9 cellular contexts compared by ENCODE assay signal in genomic region chr5:145943674-145944121, GRCh38. TPM values are rescaled to one million over a fixed set of nuclear protein-coding genes. Genes with fewer than 3 reads are reported as not detected.
A peak's percentile ranks its signal among the peaks of the same experiment; 100 is the strongest.
DNase-seq lines count a peak whose midpoint lies in the region; ATAC-seq and TF ChIP-seq lines count a peak whose summit lies in the region.
"Had no signal": no experiment of that assay in that cellular context is flagged by ENCODE, and none has a peak within 500 bp of the region (broad histone marks: within the 10 kb centered on the region; RNA-seq: fewer than 3 reads in every experiment).

No MANE protein-coding gene starts in this region.

- H3K9ac ChIP-seq in Karpas-422 (ENCODE audit: low read length), result no peak overlapping the region

- BruUV-seq in PC-9 (replicated peaks; lab: Mats Ljungman, UMichigan), result no TSS peak

- H3K4me2 ChIP-seq in Karpas-422 (ENCODE audit: low read depth, low read length, poor library complexity, severe bottlenecking) (peak overlapping the region; percentile 3), PC-9 (peak overlapping the region; percentile 33)

- H3K36me3 ChIP-seq in Karpas-422 (ENCODE audit: insufficient read depth, low read length) (no peaks in the 10 kb centered on the region), PC-9 (ENCODE audit: low read depth) (0 out of 2 replicates have a peak, but pooled peaks cover 7% of the 10 kb centered on the region), sigmoid colon (no peaks in the 10 kb centered on the region)

- peaks cover 75% of the 10 kb centered on the region for H3F3A ChIP-seq in PC-9 (ENCODE audit: insufficient read depth, low read depth)

- H3K4me1 ChIP-seq in Karpas-422 (ENCODE audit: low read length) (peaks cover 16% of the 10 kb centered on the region), PC-9 (replicated peaks; ENCODE audit: insufficient read depth) (peaks cover 94% of the 10 kb centered on the region), sigmoid colon (no peaks in the 10 kb centered on the region)

- TF ChIP-seq POLR2A in sigmoid colon (IDR thresholded peaks at IDR 0.05), result no peak

- intact Hi-C loops in PC-9 (cut with micrococcal nuclease; ENCODE audit: unreplicated experiment), result no loop called here
- intact Hi-C loops in sigmoid colon (cut with DNase I), result no loop called here

- 0 out of 2 replicates have a peak, but pooled peaks cover 4% of the 10 kb centered on the region for H4K20me1 ChIP-seq in Karpas-422 (ENCODE audit: insufficient read depth, low read depth, low read length)
- no peaks in the 10 kb centered on the region for H4K20me1 ChIP-seq in PC-9 (ENCODE audit: insufficient read depth)

- H3K79me2 ChIP-seq in Karpas-422 (ENCODE audit: low read length), result no peaks in the 10 kb centered on the region
- H3K79me2 ChIP-seq in PC-9 (ENCODE audit: low read depth), result peaks cover 67% of the 10 kb centered on the region

- H3K4me3 ChIP-seq in Karpas-422 (ENCODE audit: low read length), result no peak overlapping the region
- no peak overlapping the region for H3K4me3 ChIP-seq in PC-9
- no peak overlapping the region for H3K4me3 ChIP-seq in fibroblast of villous mesenchyme (ENCODE audit: low read depth, low read length)
- no peak overlapping the region for H3K4me3 ChIP-seq in sigmoid colon

- DNase-seq in CD1c-positive myeloid dendritic cell (ENCODE audit: extremely low spot score) (peak; percentile 17), Karpas-422 (peak; percentile 76), PC-9 (peak; percentile 27 to 83), fibroblast of villous mesenchyme (ENCODE audit: low read depth) (peak; percentile 22), GDM1 (lab: John Stamatoyannopoulos, UW) (no peak), GM19240 (ENCODE audit: insufficient read length, low spot score) (no peak), sigmoid colon (no peak)
- DNase-seq: Caco-2 had no signal

- ATAC-seq in GM18511 (IDR thresholded peaks at IDR 0.05; ENCODE audit: unreplicated experiment), result no peak

- H2AFZ ChIP-seq in Karpas-422 (ENCODE audit: low read length), result no peak overlapping the region
- H2AFZ ChIP-seq in PC-9, result no peak overlapping the region

- no peak for TF ChIP-seq EP300 in sigmoid colon (IDR thresholded peaks at IDR 0.05)

- CTCF ChIA-PET in PC-9 (lab: Charles Lee), result no interaction called here

- H3K27me3 ChIP-seq in Karpas-422 (ENCODE audit: low read length) (no peaks in the 10 kb centered on the region), PC-9 (ENCODE audit: insufficient read depth, low read depth) (no peaks in the 10 kb centered on the region), sigmoid colon (no peaks in the 10 kb centered on the region)

- TF ChIP-seq CTCF in PC-9 (conservative IDR thresholded peaks at IDR 0.05), result no peak
- TF ChIP-seq CTCF in fibroblast of villous mesenchyme (IDR thresholded peaks at IDR 0.05; ENCODE audit: insufficient read depth, low read depth, low read length), result no peak
- no peak for TF ChIP-seq CTCF in sigmoid colon (IDR thresholded peaks at IDR 0.05)

- WGBS in sigmoid colon, 2 donors, result 17 to 62% methylated on average over 2 of the region's 2 CpGs

- POLR2A ChIA-PET in PC-9 (lab: Charles Lee; ENCODE audit: unreplicated experiment), result interaction anchor here (0.5 kb wide), 1 partner anchor 44 kb away, joined by 3 read pairs; no protein-coding TSS in a partner anchor

- H3K9me2 ChIP-seq in Karpas-422 (replicated peaks; ENCODE audit: insufficient read depth, low read length) (no peaks in the 10 kb centered on the region), PC-9 (ENCODE audit: insufficient read depth) (no peaks in the 10 kb centered on the region)

- no peaks in the 10 kb centered on the region for H3K9me3 ChIP-seq in Karpas-422 (ENCODE audit: low read length)
- H3K9me3 ChIP-seq in PC-9 (ENCODE audit: insufficient read depth, low read depth), result no peaks in the 10 kb centered on the region
- H3K9me3 ChIP-seq in sigmoid colon, result no peaks in the 10 kb centered on the region
- H3K9me3 ChIP-seq: Caco-2 had no signal

- H3K27ac ChIP-seq in Karpas-422 (ENCODE audit: low read length), result no peak overlapping the region
- peak overlapping the region; percentile 42 for H3K27ac ChIP-seq in PC-9
- no peak overlapping the region for H3K27ac ChIP-seq in sigmoid colon

RNA-seq across cellular contexts. Expression of gene SH3RF2, which starts 7.3 kb away (rescaled TPM):
- not detected in 2 replicates for total RNA-seq in Karpas-422 (2014; rRNA removed; shearing (Covaris generic); ENCODE audit: low replicate concordance)
- total RNA-seq in PC-9 (2021) (30.9 and 37.2 TPM in 2 replicates), fibroblast of villous mesenchyme (0.97 and 2.2 TPM in 2 replicates), sigmoid colon (1 to 10 TPM in 1 of 4 donors, under 1 TPM in 3; 0.28 to 1.4 (median 0.74) TPM)
- 10 to 100 TPM; 12.9 to 37.9 (median 13.8) TPM for polyA plus RNA-seq in sigmoid colon

Comparison
In these comparisons a context has a peak if more than half of its experiments do, and no peak if none do; other contexts are left out.
1. DNase-seq: peak in CD1c-positive myeloid dendritic cell (single experiment), Karpas-422 (single experiment), PC-9 (2 of 2) and fibroblast of villous mesenchyme (single experiment); none in GDM1 (single experiment), GM19240 (single experiment) and sigmoid colon (single experiment).
2. RNA of gene SH3RF2, which starts 7.3 kb away (total RNA-seq): 30.9 to 37.2 TPM in PC-9; 0.97 to 2.2 TPM in fibroblast of villous mesenchyme, 0.28 to 1.4 TPM in sigmoid colon and not detected in Karpas-422; every median in the first group is over 10 times any median in the second.